11 cellular contexts compared by ENCODE assay signal in the genomic region with DNA sequence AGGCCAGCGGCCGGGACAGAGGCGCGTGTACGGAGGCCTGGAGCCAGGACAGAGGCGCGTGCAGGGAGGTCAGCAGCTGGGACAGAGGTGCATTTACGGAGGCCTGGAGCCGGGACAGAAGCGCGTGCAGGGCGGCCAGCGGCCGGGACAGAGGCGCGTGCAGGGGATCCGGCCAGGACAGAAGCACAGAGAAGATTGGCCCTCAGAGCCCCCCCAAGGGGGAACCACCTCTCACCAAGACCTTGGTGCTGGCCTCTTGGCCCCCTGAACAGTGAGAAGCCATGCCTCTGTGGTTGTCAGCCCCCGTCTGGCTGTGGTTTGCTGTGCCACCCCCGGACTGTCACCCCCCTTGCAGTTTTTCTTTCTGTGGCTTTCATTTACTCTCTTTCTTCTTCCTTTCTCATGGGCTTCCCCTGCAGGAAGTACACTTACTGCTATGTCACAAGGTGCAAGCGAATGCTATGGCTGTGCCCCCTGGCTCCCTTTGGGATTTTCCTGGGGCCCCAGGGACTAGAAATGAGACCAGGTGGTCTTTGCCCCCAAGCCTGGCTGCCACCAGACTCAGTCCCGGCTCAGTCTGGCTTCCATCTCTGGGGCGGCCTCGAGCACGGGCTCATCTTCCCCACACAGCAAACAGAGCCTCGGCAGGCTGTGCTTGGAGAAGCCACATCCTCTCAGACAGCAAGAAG. TPM values are rescaled to one million over a fixed set of nuclear protein-coding genes. Genes with fewer than 3 reads are reported as not detected.
DNase-seq lines count a peak whose midpoint lies in the region; ATAC-seq and TF ChIP-seq lines count a peak whose summit lies in the region.
"Had no signal": no experiment of that assay in that cellular context is flagged by ENCODE, and none has a peak within 500 bp of the region (broad histone marks: within the 10 kb centered on the region; RNA-seq: fewer than 3 reads in every experiment).

No MANE protein-coding gene starts in this region.

- H3K4me1 Mint-ChIP-seq in activated naive CD4-positive, alpha-beta T cell treated with anti-CD3 and anti-CD28 coated beads, Interleukin-2, amount 50 U/mL, for 24 hours, result peaks cover 12% of the 10 kb centered on the region

- no peaks in the 10 kb centered on the region for H3K36me3 ChIP-seq in SJCRH30
- no peaks in the 10 kb centered on the region for H3K36me3 ChIP-seq in BE2C

- H3K4me3 ChIP-seq in SJCRH30, result no peak overlapping the region
- H3K4me3 ChIP-seq in BE2C (ENCODE audit: low read depth, low read length), result no peak overlapping the region
- H3K4me3 ChIP-seq: hepatocyte, SK-N-MC had no signal

- H3K9me3 Mint-ChIP-seq in activated naive CD4-positive, alpha-beta T cell treated with anti-CD3 and anti-CD28 coated beads, Interleukin-2, amount 50 U/mL, for 24 hours, result no peaks in the 10 kb centered on the region

- H3K27ac Mint-ChIP-seq in activated naive CD4-positive, alpha-beta T cell treated with anti-CD3 and anti-CD28 coated beads, Interleukin-2, amount 50 U/mL, for 24 hours, result no peak overlapping the region

- peaks cover 8% of the 10 kb centered on the region; the same call in 1 of the 2 replicates for H3K27me3 ChIP-seq in SJCRH30
- H3K27me3 ChIP-seq in BE2C, result peaks cover 1% of the 10 kb centered on the region

- no peaks in the 10 kb centered on the region for H3K36me3 Mint-ChIP-seq in activated naive CD4-positive, alpha-beta T cell treated with anti-CD3 and anti-CD28 coated beads, Interleukin-2, amount 50 U/mL, for 24 hours

- no peaks in the 10 kb centered on the region for H3K9me3 ChIP-seq in SJCRH30 (replicated peaks)
- H3K9me3 ChIP-seq in BE2C, result no peaks in the 10 kb centered on the region

- ATAC-seq in GM18511 (IDR thresholded peaks at IDR 0.05; ENCODE audit: unreplicated experiment), result peak; percentile 62
- peak; percentile 74 for ATAC-seq in HG03432 (IDR thresholded peaks at IDR 0.05; ENCODE audit: unreplicated experiment)

- no peak overlapping the region for H3K27ac ChIP-seq in SJCRH30
- H3K27ac ChIP-seq: hepatocyte, SK-N-MC had no signal

- H3K4me3 Mint-ChIP-seq in activated naive CD4-positive, alpha-beta T cell treated with anti-CD3 and anti-CD28 coated beads, Interleukin-2, amount 50 U/mL, for 24 hours, result peak overlapping the region; percentile 71

- TF ChIP-seq CTCF in BE2C (IDR thresholded peaks at IDR 0.05; ENCODE audit: low read depth, low read length), result no peak

- DNase-seq in stimulated activated CD8-positive, alpha-beta memory T cell treated with anti-CD3 and anti-CD28 coated beads, Interleukin-12 subunit alpha, Interleukin-12 subunit beta, amount 100 ng/mL, for 4 hours (ENCODE audit: low read depth), result peak; percentile 23
- DNase-seq in D341Med (ENCODE audit: low spot score) (no peak), SJCRH30 (no peak), NCI-H2081 treated with DMSO at 0.1 percent for 48 hours (lab: John Stamatoyannopoulos, UW) (no peak), BE2C (no peak)
- DNase-seq: NCI-H2171 had no signal

- no peaks in the 10 kb centered on the region for H3K27me3 Mint-ChIP-seq in activated naive CD4-positive, alpha-beta T cell treated with anti-CD3 and anti-CD28 coated beads, Interleukin-2, amount 50 U/mL, for 24 hours

- no peaks in the 10 kb centered on the region for H3K4me1 ChIP-seq in SJCRH30
- no peaks in the 10 kb centered on the region for H3K4me1 ChIP-seq in BE2C

RNA-seq across cellular contexts. Expression of a gene that starts 41.1 kb away (rescaled TPM):
- 57.3 and 60.9 TPM in 2 replicates for total RNA-seq in SJCRH30 (2014; rRNA removed; shearing (Covaris generic))
- polyA plus RNA-seq in BE2C (2012; ENCODE audit: insufficient read depth, insufficient read length, low read depth), result 20.0 TPM
